21 cellular contexts compared by ENCODE assay signal in the genomic region with DNA sequence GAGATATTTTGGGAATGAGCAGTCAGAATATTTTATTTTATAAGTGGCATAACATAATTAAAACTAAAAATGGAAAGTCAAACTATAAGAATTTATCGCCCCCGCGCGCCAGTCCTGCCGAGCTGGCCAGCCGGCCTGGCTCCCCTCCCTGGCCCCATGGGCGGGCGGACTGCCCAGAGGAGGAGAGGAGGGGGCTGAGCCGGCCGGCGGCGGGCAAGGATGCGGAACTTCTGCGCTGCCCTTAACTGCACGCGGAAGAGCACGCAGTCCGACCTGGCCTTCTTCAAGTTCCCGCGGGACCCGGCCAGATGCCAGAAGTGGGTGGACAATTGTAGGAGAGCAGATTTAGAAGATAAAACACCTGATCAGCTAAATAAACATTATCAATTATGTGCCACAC.
"Had no signal": no experiment of that assay in that cellular context is flagged by ENCODE, and none has a peak within 500 bp of the region (broad histone marks: within the 10 kb centered on the region; RNA-seq: fewer than 3 reads in every experiment).

No MANE protein-coding gene starts in this region.

- H3K4me3 ChIP-seq: esophagus muscularis mucosa, gastroesophageal sphincter, lung, psoas muscle, sigmoid colon, skin epidermis, transverse colon had no signal

- H3K4me1 ChIP-seq: esophagus muscularis mucosa, gastroesophageal sphincter, psoas muscle, sigmoid colon, transverse colon had no signal

- DNase-seq: cerebellar nuclear complex; effector memory CD8-positive, alpha-beta T cell; foreskin fibroblast; glutamatergic neuron; immature natural killer cell; left cardiac atrium; left ventricle myocardium superior; mesendoderm; naive B cell; psoas muscle; retina; sigmoid colon; stimulated activated CD4-positive, alpha-beta T cell treated with anti-CD3 and anti-CD28 coated beads, Interleukin-12 subunit alpha, Interleukin-12 subunit beta, amount 100 ng/mL, for 4 hours; stimulated activated CD4-positive, alpha-beta T cell treated with anti-CD3 and anti-CD28 coated beads, Interleukin-2, amount 100 ng/mL, for 48 hours; stimulated activated naive CD4-positive, alpha-beta T cell treated with Interleukin-2 at 50 U/mL for 16 hours; transverse colon had no signal

- H3K9me3 ChIP-seq: esophagus muscularis mucosa, gastroesophageal sphincter, psoas muscle, sigmoid colon, transverse colon had no signal

- ATAC-seq: effector memory CD8-positive, alpha-beta T cell; gastroesophageal sphincter; left cardiac atrium; left ventricle myocardium superior; psoas muscle had no signal

- H3K36me3 ChIP-seq: esophagus muscularis mucosa, gastroesophageal sphincter, sigmoid colon, transverse colon had no signal

- H3K27ac ChIP-seq: epithelial cell of prostate, esophagus muscularis mucosa, gastroesophageal sphincter, psoas muscle, sigmoid colon, skin epidermis, transverse colon had no signal

- H3K27me3 ChIP-seq: esophagus muscularis mucosa, sigmoid colon, transverse colon had no signal
